8 cellular contexts compared by ENCODE assay signal in the genomic region with DNA sequence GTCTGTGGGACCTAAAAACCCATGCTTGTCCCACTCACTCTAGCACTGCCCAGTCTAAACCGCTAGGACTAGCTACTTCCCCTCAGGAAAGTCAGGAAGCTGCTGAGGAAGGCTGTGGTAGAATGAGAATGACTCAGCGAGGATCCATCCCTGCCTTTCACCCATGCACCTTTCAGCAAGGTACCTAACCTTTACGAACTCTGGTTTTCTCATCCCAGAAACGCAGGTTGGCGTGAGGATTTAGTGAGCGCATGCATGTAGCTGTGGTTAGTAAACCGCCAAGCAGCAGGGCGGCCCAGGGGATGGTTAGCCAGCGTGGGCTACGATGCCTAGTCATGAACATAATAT. TPM values are rescaled to one million over a fixed set of nuclear protein-coding genes. Genes with fewer than 3 reads are reported as not detected.
A peak's percentile ranks its signal among the peaks of the same experiment; 100 is the strongest.
DNase-seq lines count a peak whose midpoint lies in the region; ATAC-seq and TF ChIP-seq lines count a peak whose summit lies in the region.

No MANE protein-coding gene starts in this region.

- H3K9ac ChIP-seq in mesenchymal stem cell (ENCODE audit: low read length) (peak overlapping the region; percentile 78), stomach smooth muscle (ENCODE audit: low read length in 2 of 2) (peak overlapping the region; percentile 30 to 79)

- no peak overlapping the region for H2AK5ac ChIP-seq in mesenchymal stem cell (ENCODE audit: low read length, severe bottlenecking)

- peak overlapping the region; percentile 78 for H2AFZ ChIP-seq in mesenchymal stem cell (ENCODE audit: low read depth, low read length)

- no peak for DNase-seq in GM12865 (ENCODE audit: low read depth)
- peak; percentile 80 for DNase-seq in dermis blood vessel endothelial cell
- peak; percentile 73 for DNase-seq in mesenchymal stem cell
- DNase-seq in NCI-H345 (lab: John Stamatoyannopoulos, UW) = no peak

- no peak overlapping the region for H4K91ac ChIP-seq in mesenchymal stem cell (ENCODE audit: low read length)

- no peak overlapping the region for H3K14ac ChIP-seq in mesenchymal stem cell (ENCODE audit: low read length in 2 of 2)

- H3K27me3 Mint-ChIP-seq in T-helper 1 cell treated with Interleukin-12 subunit alpha and Interleukin-12 subunit beta and Interleukin-4 antibody, amounts not matched to agents 30 μg/mL and 1 μg/mL, for 36 hours (ENCODE audit: low read depth) = no peaks in the 10 kb centered on the region

- H3K4me1 ChIP-seq in mesenchymal stem cell (ENCODE audit: control insufficient read depth, insufficient read depth, low read depth, low read length) (peaks cover 13% of the 10 kb centered on the region), stomach smooth muscle (ENCODE audit: control insufficient read depth, insufficient read depth, low read length) (peaks cover 23% of the 10 kb centered on the region)

- H4K8ac ChIP-seq in mesenchymal stem cell (ENCODE audit: low read length) = peak overlapping the region; percentile 38

- H3K9me3 Mint-ChIP-seq in T-helper 1 cell treated with Interleukin-12 subunit alpha and Interleukin-12 subunit beta and Interleukin-4 antibody, amounts not matched to agents 30 μg/mL and 1 μg/mL, for 36 hours = no peaks in the 10 kb centered on the region

- peaks cover 3% of the 10 kb centered on the region for H3K79me1 ChIP-seq in mesenchymal stem cell (replicated peaks; ENCODE audit: low read length, poor library complexity, severe bottlenecking)

- peak overlapping the region; percentile 62 for H3K4me2 ChIP-seq in mesenchymal stem cell (ENCODE audit: low read length, poor library complexity, severe bottlenecking)

- H3K18ac ChIP-seq in mesenchymal stem cell (ENCODE audit: low read depth in 1 of 2, low read length in 2 of 2) = peak overlapping the region in 1 of 2 experiments; percentile 85

- TF ChIP-seq CTCF in GM12865 (IDR thresholded peaks at IDR 0.05; ENCODE audit: insufficient read depth, low read depth, low read length, missing control alignments) = peak; percentile 4

- H3K27ac ChIP-seq in mesenchymal stem cell (ENCODE audit: low read length, poor library complexity, severe bottlenecking) (peak overlapping the region; percentile 65), stomach smooth muscle (ENCODE audit: low read length) (peak overlapping the region; percentile 41)

- no peaks in the 10 kb centered on the region for H3K36me3 ChIP-seq in mesenchymal stem cell (ENCODE audit: control insufficient read depth in 1 of 2, insufficient read depth in 2 of 2, low read depth in 1 of 2, low read length in 2 of 2)
- H3K36me3 ChIP-seq in stomach smooth muscle (ENCODE audit: control insufficient read depth in 2 of 2, insufficient read depth in 2 of 2, low read length in 2 of 2) = no peaks in the 10 kb centered on the region

- peaks cover 4% of the 10 kb centered on the region for H3K36me3 Mint-ChIP-seq in T-helper 1 cell treated with Interleukin-12 subunit alpha and Interleukin-12 subunit beta and Interleukin-4 antibody, amounts not matched to agents 30 μg/mL and 1 μg/mL, for 36 hours (ENCODE audit: low read depth)

- H3K4me3 ChIP-seq in GM12865 (ENCODE audit: low read depth, low read length) = peak overlapping the region; percentile 79
- peak overlapping the region in 1 of 2 experiments; percentile 67 for H3K4me3 ChIP-seq in mesenchymal stem cell (ENCODE audit: insufficient read depth in 1 of 2, low read depth in 1 of 2, low read length in 2 of 2)
- H3K4me3 ChIP-seq in stomach smooth muscle (ENCODE audit: low read length in 2 of 2) = peak overlapping the region; percentile 24 to 74

- no peaks in the 10 kb centered on the region for H3K27me3 ChIP-seq in mesenchymal stem cell (ENCODE audit: control insufficient read depth in 1 of 2, insufficient read depth in 1 of 2, low read length in 2 of 2)
- H3K27me3 ChIP-seq in stomach smooth muscle (ENCODE audit: control insufficient read depth in 1 of 2, insufficient read depth in 2 of 2, low read length in 2 of 2) = no peaks in the 10 kb centered on the region

- H3K4me3 Mint-ChIP-seq in T-helper 1 cell treated with Interleukin-12 subunit alpha and Interleukin-12 subunit beta and Interleukin-4 antibody, amounts not matched to agents 30 μg/mL and 1 μg/mL, for 36 hours = peak overlapping the region; percentile 83

- H3K4me1 Mint-ChIP-seq in T-helper 1 cell treated with Interleukin-12 subunit alpha and Interleukin-12 subunit beta and Interleukin-4 antibody, amounts not matched to agents 30 μg/mL and 1 μg/mL, for 36 hours (ENCODE audit: low read depth) = peaks cover 47% of the 10 kb centered on the region

- H3K9me3 ChIP-seq in mesenchymal stem cell (ENCODE audit: control insufficient read depth, low read length) (no peaks in the 10 kb centered on the region), stomach smooth muscle (ENCODE audit: control insufficient read depth in 2 of 2, low read length in 2 of 2) (no peaks in the 10 kb centered on the region)

- H3K27ac Mint-ChIP-seq in T-helper 1 cell treated with Interleukin-12 subunit alpha and Interleukin-12 subunit beta and Interleukin-4 antibody, amounts not matched to agents 30 μg/mL and 1 μg/mL, for 36 hours = peak overlapping the region; percentile 97

- WGBS in mesenchymal stem cell = 73% methylated on average over 8 of the region's 10 CpGs

- H3K23ac ChIP-seq in mesenchymal stem cell (ENCODE audit: low read length in 2 of 2) = no peak overlapping the region

- no peak overlapping the region for H2BK15ac ChIP-seq in mesenchymal stem cell (ENCODE audit: low read depth, poor library complexity, severe bottlenecking)

- no peak overlapping the region for H2BK5ac ChIP-seq in mesenchymal stem cell (ENCODE audit: low read depth, low read length, poor library complexity, severe bottlenecking)

- peak overlapping the region in 1 of 2 experiments; percentile 82 for H3K4ac ChIP-seq in mesenchymal stem cell (ENCODE audit: low read depth in 1 of 2, low read length in 2 of 2)

- ATAC-seq in HG03280 (IDR thresholded peaks at IDR 0.05; ENCODE audit: unreplicated experiment) = peak; percentile 3
- no peak for ATAC-seq in HG03196 (IDR thresholded peaks at IDR 0.05; ENCODE audit: unreplicated experiment)

- H2BK12ac ChIP-seq in mesenchymal stem cell (ENCODE audit: low read length in 2 of 2) = no peak overlapping the region

- no peak overlapping the region for H2BK120ac ChIP-seq in mesenchymal stem cell (ENCODE audit: low read depth, low read length)

RNA-seq across cellular contexts. Expression of a gene that starts 26.3 kb away (rescaled TPM):
- 7.0 and 8.1 TPM in 2 replicates for total RNA-seq in dermis blood vessel endothelial cell
- 11.5 TPM for polyA plus RNA-seq in mesenchymal stem cell (2013, experiment 1 of 2)
- polyA plus RNA-seq in mesenchymal stem cell (2013, experiment 2 of 2) = 12.7 TPM

RNA-seq across cellular contexts. Expression of a gene that starts 29.8 kb away (rescaled TPM):
- total RNA-seq in dermis blood vessel endothelial cell = 13.7 and 15.8 TPM in 2 replicates
- polyA plus RNA-seq in mesenchymal stem cell (2013, experiment 1 of 2) = 6.5 TPM
- polyA plus RNA-seq in mesenchymal stem cell (2013, experiment 2 of 2) = 6.3 TPM

RNA-seq across cellular contexts. Expression of a gene that starts 31.6 kb away (rescaled TPM):
- not detected in 2 replicates for total RNA-seq in dermis blood vessel endothelial cell
- not detected for polyA plus RNA-seq in mesenchymal stem cell (2013, experiment 1 of 2)
- not detected for polyA plus RNA-seq in mesenchymal stem cell (2013, experiment 2 of 2)

RNA-seq across cellular contexts. Expression of a gene that starts 52.3 kb away (rescaled TPM):
- total RNA-seq in dermis blood vessel endothelial cell = 22.6 and 28.0 TPM in 2 replicates
- polyA plus RNA-seq in mesenchymal stem cell (2013, experiment 1 of 2) = 7.2 TPM
- polyA plus RNA-seq in mesenchymal stem cell (2013, experiment 2 of 2) = 7.4 TPM

RNA-seq across cellular contexts. Expression of a gene that starts 57.8 kb away (rescaled TPM):
- total RNA-seq in dermis blood vessel endothelial cell = not detected in 2 replicates
- polyA plus RNA-seq in mesenchymal stem cell (2013, experiment 1 of 2) = under 0.01 TPM
- not detected for polyA plus RNA-seq in mesenchymal stem cell (2013, experiment 2 of 2)

Comparison
In these comparisons a context has a peak if more than half of its experiments do, and no peak if none do; other contexts are left out.
1. DNase-seq: peak in dermis blood vessel endothelial cell (single experiment) and mesenchymal stem cell (single experiment); none in GM12865 (single experiment) and NCI-H345 (single experiment).